In genomic region chr6:99080191-99080590, GRCh38 we compare ENCODE assay signal across 21 cellular contexts.
DNase-seq lines count a peak whose midpoint lies in the region; ATAC-seq, FAIRE-seq and TF ChIP-seq lines count a peak whose summit lies in the region.
"Had no signal": no experiment of that assay in that cellular context is flagged by ENCODE, and none has a peak within 500 bp of the region (broad histone marks: within the 10 kb centered on the region; RNA-seq: fewer than 3 reads in every experiment).

No MANE protein-coding gene starts in this region.

- H3K4me1 ChIP-seq in liver (ENCODE audit: control insufficient read depth in 4 of 4, insufficient read depth in 4 of 4, low read length in 3 of 4) (no peaks in the 10 kb centered on the region), HepG2 (ENCODE audit: insufficient read depth, low read length) (no peaks in the 10 kb centered on the region), body of pancreas (peaks cover 7% of the 10 kb centered on the region), pancreas (peaks cover 0 to 8% (median 0%) of the 10 kb centered on the region in 3 donors)
- H3K4me1 ChIP-seq: BLaER1 treated with 17β-estradiol and CSF1 and Interleukin-3, amounts not matched to agents 10 nM and 100 nM had no signal

- WGBS in liver: 8% methylated on average over 2 of the region's 2 CpGs
- WGBS in HepG2 (ENCODE audit: low lambda C conversion rate): 0% methylated on average over 1 of the region's 2 CpGs
- 19 to 55% methylated on average over 1 to 2 of the region's 2 CpGs for WGBS in body of pancreas, 2 donors
- WGBS in pancreas, 2 donors: 3 to 30% methylated on average over 2 of the region's 2 CpGs

- no peak for ATAC-seq in HepG2
- ATAC-seq in body of pancreas: no peak
- peak; percentile 40 to 83 (median 58) for ATAC-seq in pancreas
- ATAC-seq: GM23338 had no signal

- FAIRE-seq in HepG2 (lab: Jason Lieb, UNC): no peak
- no peak for FAIRE-seq in pancreas (lab: Jason Lieb, UNC)
- FAIRE-seq: D721Med, G401.6, GM12891, GM19239, H54 had no signal

- TF ChIP-seq EP300 in HepG2 (IDR thresholded peaks at IDR 0.05; ENCODE audit: low read depth in 2 of 2, low read length in 2 of 2) (no peak), HepG2 (CRISPR knock-in tag; IDR thresholded peaks at IDR 0.05; ENCODE audit: borderline replicate concordance) (no peak)

- no peaks in the 10 kb centered on the region for H4K20me1 ChIP-seq in HepG2 (ENCODE audit: insufficient read depth, low read length)
- H4K20me1 ChIP-seq: BLaER1 treated with 17β-estradiol and CSF1 and Interleukin-3, amounts not matched to agents 10 nM and 100 nM had no signal

- POLR2A ChIA-PET in HepG2 (lab: Yijun Ruan, JAX): no interaction called here

- no peak overlapping the region for H3K4me2 ChIP-seq in HepG2 (ENCODE audit: low read depth, low read length)
- H3K4me2 ChIP-seq: BLaER1 treated with 17β-estradiol and CSF1 and Interleukin-3, amounts not matched to agents 10 nM and 100 nM; GM23338 had no signal

- in situ Hi-C loops in HepG2 (cut with HindIII; ENCODE audit: extremely low pct_ligation_motif_present, low pct_unique_long_range_greater_than_20kb): no loop called here

- no TSS peak for BruUV-seq in HepG2 (replicated peaks; lab: Mats Ljungman, UMichigan)

- intact Hi-C loops in HepG2 (cut with micrococcal nuclease; ENCODE audit: unreplicated experiment) (no loop called here), body of pancreas (cut with DNase I) (no loop called here), pancreas (cut with DNase I) (no loop called here)

- H3K79me2 ChIP-seq in HepG2 (ENCODE audit: insufficient read depth, low read length): no peaks in the 10 kb centered on the region

- no peak for DNase-seq in HepG2 (ENCODE audit: low spot score)
- peak; percentile 59 for DNase-seq in NCI-H2029 treated with DMSO at 0.1 percent for 48 hours (lab: John Stamatoyannopoulos, UW)
- DNase-seq in body of pancreas: peak; percentile 13 to 22 (median 15)
- peak in 2 of 6 donors; percentile 4 to 37 for DNase-seq in pancreas
- no peak for DNase-seq in activated CD4-positive, alpha-beta T cell treated with anti-CD3 and anti-CD28 coated beads, Interleukin-2, amount 50 U/mL, for 1 hour
- no peak for DNase-seq in activated CD8-positive, alpha-beta memory T cell treated with anti-CD3 and anti-CD28 coated beads, Interleukin-2, amount 50 U/mL, for 48 hours
- no peak for DNase-seq in NOMO-1 treated with dmso at 0.1 percent for 144 hours (lab: John Stamatoyannopoulos, UW; ENCODE audit: unreplicated experiment)
- DNase-seq: CD4-positive, CD25-positive, alpha-beta regulatory T cell; CD8-positive, alpha-beta memory T cell; COR-L47; HCEC 1CT; IMR-90 had no signal

- H3K27ac ChIP-seq in liver (ENCODE audit: low read depth in 1 of 2, low read length in 2 of 2): no peak overlapping the region
- no peak overlapping the region for H3K27ac ChIP-seq in HepG2 (ENCODE audit: extremely low read length, insufficient read depth, low read length)
- H3K27ac ChIP-seq in body of pancreas: no peak overlapping the region
- H3K27ac ChIP-seq in pancreas: no peak overlapping the region
- H3K27ac ChIP-seq: BLaER1 treated with 17β-estradiol and CSF1 and Interleukin-3, amounts not matched to agents 10 nM and 100 nM; HL-60 had no signal

- H3K9me3 ChIP-seq in liver (ENCODE audit: control insufficient read depth in 4 of 4, low read length in 3 of 4): no peaks in the 10 kb centered on the region
- no peaks in the 10 kb centered on the region for H3K9me3 ChIP-seq in HepG2 (ENCODE audit: low read length)
- H3K9me3 ChIP-seq in body of pancreas: no peaks in the 10 kb centered on the region
- H3K9me3 ChIP-seq in pancreas: no peaks in the 10 kb centered on the region
- H3K9me3 ChIP-seq: BLaER1 treated with 17β-estradiol and CSF1 and Interleukin-3, amounts not matched to agents 10 nM and 100 nM had no signal

- H3K9ac ChIP-seq in liver (ENCODE audit: low read depth in 1 of 2, low read length in 2 of 2) (no peak overlapping the region), HepG2 (ENCODE audit: insufficient read depth, low read depth, low read length) (no peak overlapping the region)
- H3K9ac ChIP-seq: BLaER1 treated with 17β-estradiol and CSF1 and Interleukin-3, amounts not matched to agents 10 nM and 100 nM had no signal

- TF ChIP-seq CTCF in liver (IDR thresholded peaks at IDR 0.05; ENCODE audit: low read depth, low read length, missing input control) (no peak), HepG2 (CRISPR knock-in tag; IDR thresholded peaks at IDR 0.05) (no peak), body of pancreas (IDR thresholded peaks at IDR 0.05) (no peak), pancreas (IDR thresholded peaks at IDR 0.05) (no peak)

- CTCF ChIA-PET in HepG2 (lab: Yijun Ruan, JAX; ENCODE audit: low intra/inter-chr PET ratio, low total read pairs): no interaction called here

- H3K36me3 ChIP-seq in liver (ENCODE audit: control insufficient read depth in 4 of 4, insufficient read depth in 3 of 4, low read depth in 1 of 4, low read length in 3 of 4) (no peaks in the 10 kb centered on the region), HepG2 (replicated peaks in 1 of 2; ENCODE audit: control insufficient read depth in 1 of 2, insufficient read depth in 2 of 2, low read length in 2 of 2) (no peaks in the 10 kb centered on the region), body of pancreas (replicated peaks in 1 of 2; ENCODE audit: insufficient read depth in 1 of 2, low read depth in 2 of 2) (no peaks in the 10 kb centered on the region), pancreas (no peaks in the 10 kb centered on the region)
- H3K36me3 ChIP-seq: BLaER1 treated with 17β-estradiol and CSF1 and Interleukin-3, amounts not matched to agents 10 nM and 100 nM had no signal

- TF ChIP-seq POLR2A in HepG2 (IDR thresholded peaks at IDR 0.05; ENCODE audit: insufficient read depth in 1 of 2, low read depth in 2 of 2, low read length in 2 of 2): no peak
- no peak for TF ChIP-seq POLR2A in body of pancreas (IDR thresholded peaks at IDR 0.05)

- TF ChIP-seq RAD21 in liver (IDR thresholded peaks at IDR 0.05) (peak in 1 of 2 donors; percentile 35), HepG2 (CRISPR knock-in tag; IDR thresholded peaks at IDR 0.05) (no peak)

- peaks cover 0 to under 1% (median 0%) of the 10 kb centered on the region in 4 donors for H3K27me3 ChIP-seq in liver (ENCODE audit: control insufficient read depth in 4 of 4, insufficient read depth in 4 of 4, low read length in 3 of 4)
- no peaks in the 10 kb centered on the region for H3K27me3 ChIP-seq in HepG2 (ENCODE audit: control insufficient read depth in 1 of 2, insufficient read depth in 2 of 2, low read length in 2 of 2)
- no peaks in the 10 kb centered on the region for H3K27me3 ChIP-seq in body of pancreas
- no peaks in the 10 kb centered on the region for H3K27me3 ChIP-seq in pancreas
- H3K27me3 ChIP-seq: BLaER1 treated with 17β-estradiol and CSF1 and Interleukin-3, amounts not matched to agents 10 nM and 100 nM had no signal

- no peak overlapping the region for H2AFZ ChIP-seq in HepG2 (ENCODE audit: low read length)
- H2AFZ ChIP-seq: GM23338 had no signal

- H3K4me3 ChIP-seq in liver (ENCODE audit: low read depth in 1 of 3, low read length in 3 of 3) (no peak overlapping the region), HepG2 (replicated peaks in 1 of 3; ENCODE audit: insufficient read depth in 1 of 3, low read depth in 2 of 3, low read length in 3 of 3) (no peak overlapping the region), body of pancreas (no peak overlapping the region), pancreas (no peak overlapping the region)
- H3K4me3 ChIP-seq: BLaER1 treated with 17β-estradiol and CSF1 and Interleukin-3, amounts not matched to agents 10 nM and 100 nM; GM23338 had no signal

TF ChIP-seq in liver, 16 proteins besides CTCF, POLR2A, EP300 and RAD21:
- TF ChIP-seq HNF4A (conservative IDR thresholded peaks at IDR 0.05) (peak in 1 of 2 donors; percentile 4), SP1 (IDR thresholded peaks at IDR 0.05) (no peak), FOXA2 (IDR thresholded peaks at IDR 0.05) (peak; percentile 44), FOXA1 (IDR thresholded peaks at IDR 0.05) (peak; percentile 18), GABPA (IDR thresholded peaks at IDR 0.05 in 1 of 2, conservative IDR thresholded peaks at IDR 0.05 in 1 of 2) (no peak), ZBTB33 (IDR thresholded peaks at IDR 0.05) (no peak)

TF ChIP-seq in HepG2, 621 proteins besides CTCF, POLR2A, EP300 and RAD21 (continues in another document):
- TF ChIP-seq NR2F6 (IDR thresholded peaks at IDR 0.05) (no peak), NR2F6 (CRISPR knock-in tag; IDR thresholded peaks at IDR 0.05) (no peak), ZNF781 (CRISPR knock-in tag; IDR thresholded peaks at IDR 0.05; ENCODE audit: borderline replicate concordance, not compliant biosample characterization) (no peak), ATF5 (CRISPR knock-in tag; IDR thresholded peaks at IDR 0.05; ENCODE audit: low read depth) (no peak), ZNF598 (CRISPR knock-in tag; IDR thresholded peaks at IDR 0.05; ENCODE audit: borderline replicate concordance) (no peak), ZNF574 (CRISPR knock-in tag; IDR thresholded peaks at IDR 0.05) (no peak), RFX3 (CRISPR knock-in tag; IDR thresholded peaks at IDR 0.05) (no peak), ZNF564 (CRISPR knock-in tag; IDR thresholded peaks at IDR 0.05) (no peak), ZBTB8A (CRISPR knock-in tag; IDR thresholded peaks at IDR 0.05; ENCODE audit: borderline replicate concordance, low read depth) (no peak)

Comparison
In these comparisons a context has a peak if more than half of its experiments do, and no peak if none do; other contexts are left out.
1. ATAC-seq: peak in pancreas (4 of 4); none in HepG2 (single experiment) and body of pancreas (single experiment).
2. DNase-seq: peak in NCI-H2029 treated with DMSO at 0.1 percent for 48 hours (single experiment) and body of pancreas (4 of 4); none in HepG2 (single experiment), activated CD4-positive, alpha-beta T cell treated with anti-CD3 and anti-CD28 coated beads, Interleukin-2, amount 50 U/mL, for 1 hour (single experiment), activated CD8-positive, alpha-beta memory T cell treated with anti-CD3 and anti-CD28 coated beads, Interleukin-2, amount 50 U/mL, for 48 hours (single experiment) and NOMO-1 treated with dmso at 0.1 percent for 144 hours (single experiment).